7 cellular contexts compared by ENCODE assay signal in genomic region chr3:49906004-49906860, GRCh38. TPM values are rescaled to one million over a fixed set of nuclear protein-coding genes. Genes with fewer than 3 reads are reported as not detected.
A peak's percentile ranks its signal among the peaks of the same experiment; 100 is the strongest.
DNase-seq lines count a peak whose midpoint lies in the region; ATAC-seq and TF ChIP-seq lines count a peak whose summit lies in the region.

No MANE protein-coding gene starts in this region.

- no peak overlapping the region for H3K27ac ChIP-seq in suprapubic skin

- H3K4me3 Mint-ChIP-seq in endothelial cell (ENCODE audit: unreplicated experiment) (no peak overlapping the region), naive B cell (peak overlapping the region; percentile 55 to 88 (median 70))

- no peaks in the 10 kb centered on the region for H3K9me3 ChIP-seq in suprapubic skin

- H3K27me3 Mint-ChIP-seq in endothelial cell (ENCODE audit: unreplicated experiment) = peaks cover 10% of the 10 kb centered on the region
- no peaks in the 10 kb centered on the region for H3K27me3 Mint-ChIP-seq in naive B cell

- DNase-seq in GM12864 (ENCODE audit: low read depth) = no peak
- DNase-seq in NAMALWA (ENCODE audit: low spot score) = peak; percentile 50
- peak; percentile 7 for DNase-seq in activated CD8-positive, alpha-beta memory T cell treated with anti-CD3 and anti-CD28 coated beads, Interleukin-2, amount 50 U/mL, for 24 hours (ENCODE audit: extremely low read depth)
- DNase-seq in endothelial cell (ENCODE audit: low spot score) = peak; percentile 63
- DNase-seq in naive B cell = peak; percentile 34
- no peak for DNase-seq in suprapubic skin (ENCODE audit: low spot score in 2 of 2)
- DNase-seq in GOT3 (lab: John Stamatoyannopoulos, UW) = no peak

- H3K27ac Mint-ChIP-seq in endothelial cell (ENCODE audit: unreplicated experiment) = no peak overlapping the region
- peak overlapping the region; percentile 2 to 93 (median 75) for H3K27ac Mint-ChIP-seq in naive B cell

- WGBS in suprapubic skin = 22% methylated on average over 9 of the region's 15 CpGs

- H3K36me3 Mint-ChIP-seq in endothelial cell (ENCODE audit: low read depth, unreplicated experiment) = peaks cover 4% of the 10 kb centered on the region
- peaks cover 4 to 11% of the 10 kb centered on the region in 2 donors for H3K36me3 Mint-ChIP-seq in naive B cell

- H3K36me3 ChIP-seq in suprapubic skin = peaks cover 24% of the 10 kb centered on the region

- no peaks in the 10 kb centered on the region for H3K27me3 ChIP-seq in suprapubic skin

- peak; percentile 76 for TF ChIP-seq CTCF in GM12864 (IDR thresholded peaks at IDR 0.05; ENCODE audit: low read depth, low read length, missing control alignments)
- TF ChIP-seq CTCF in endothelial cell (IDR thresholded peaks at IDR 0.05; ENCODE audit: unreplicated experiment) = peak; percentile 53
- TF ChIP-seq CTCF in suprapubic skin (IDR thresholded peaks at IDR 0.05) = peak; percentile 8 to 60

- peaks cover 52% of the 10 kb centered on the region for H3K4me1 ChIP-seq in suprapubic skin

- no peaks in the 10 kb centered on the region for H3K9me3 Mint-ChIP-seq in endothelial cell (ENCODE audit: unreplicated experiment)
- no peaks in the 10 kb centered on the region for H3K9me3 Mint-ChIP-seq in naive B cell

- TF ChIP-seq EP300 in suprapubic skin (IDR thresholded peaks at IDR 0.05) = no peak

- TF ChIP-seq POLR2A in suprapubic skin (IDR thresholded peaks at IDR 0.05) = no peak

- H3K4me1 Mint-ChIP-seq in endothelial cell (ENCODE audit: unreplicated experiment) = peaks cover 4% of the 10 kb centered on the region
- peaks cover 26 to 32% (median 29%) of the 10 kb centered on the region in 3 donors for H3K4me1 Mint-ChIP-seq in naive B cell

- peak overlapping the region; percentile 14 for H3K4me3 ChIP-seq in GM12864 (ENCODE audit: low read depth, low read length)
- H3K4me3 ChIP-seq in suprapubic skin = peak overlapping the region; percentile 5

- peak; percentile 38 to 48 for ATAC-seq in naive B cell (ENCODE audit: low read depth in 2 of 2)

RNA-seq across cellular contexts. Expression of gene MST1R, which starts 2.6 kb away (rescaled TPM):
- total RNA-seq in endothelial cell (ENCODE audit: unreplicated experiment) (0.67 TPM), suprapubic skin (100 to 1,000 TPM in 1 of 4 donors, 10 to 100 TPM in 3; 37.7 to 129 (median 53.8) TPM)
- not detected for polyA plus RNA-seq in naive B cell (ENCODE audit: low read depth in 6 of 6)

RNA-seq across cellular contexts. Expression of gene MON1A, which starts 23.4 kb away (rescaled TPM):
- 6.1 TPM for total RNA-seq in endothelial cell (ENCODE audit: unreplicated experiment)
- 10 to 100 TPM in 2 of 6 donors, 1 to 10 TPM in 4; 6.3 to 12.3 (median 8.0) TPM for polyA plus RNA-seq in naive B cell (ENCODE audit: low read depth in 6 of 6)
- total RNA-seq in suprapubic skin = 10 to 100 TPM in 3 of 4 donors, 1 to 10 TPM in 1; 6.2 to 15.6 (median 11.9) TPM

RNA-seq across cellular contexts. Expression of gene RBM6, which starts 33.7 kb away (rescaled TPM):
- total RNA-seq in endothelial cell (ENCODE audit: unreplicated experiment) (76.2 TPM), suprapubic skin (100 to 1,000 TPM in 2 of 4 donors, 10 to 100 TPM in 2; 73.5 to 222 (median 89.5) TPM)
- 10 to 100 TPM; 32.6 to 89.1 (median 50.0) TPM for polyA plus RNA-seq in naive B cell (ENCODE audit: low read depth in 6 of 6)

RNA-seq across cellular contexts. Expression of gene CAMKV, which starts 36.5 kb away (rescaled TPM):
- total RNA-seq in endothelial cell (ENCODE audit: unreplicated experiment) = 0.67 TPM
- polyA plus RNA-seq in naive B cell (ENCODE audit: low read depth in 6 of 6) = not detected
- total RNA-seq in suprapubic skin = 1 to 10 TPM in 1 of 4 donors, not detected in 3; 2.0 TPM

RNA-seq across cellular contexts. Expression of gene TRAIP, which starts 49.9 kb away (rescaled TPM):
- total RNA-seq in endothelial cell (ENCODE audit: unreplicated experiment) (6.2 TPM), suprapubic skin (1 to 10 TPM; 3.4 to 8.4 (median 4.7) TPM)
- 1 to 10 TPM; 2.2 to 4.6 (median 3.8) TPM for polyA plus RNA-seq in naive B cell (ENCODE audit: low read depth in 6 of 6)

Comparison
In these comparisons a context has a peak if more than half of its experiments do, and no peak if none do; other contexts are left out.
1. DNase-seq: peak in NAMALWA (single experiment), activated CD8-positive, alpha-beta memory T cell treated with anti-CD3 and anti-CD28 coated beads, Interleukin-2, amount 50 U/mL, for 24 hours (single experiment), endothelial cell (single experiment) and naive B cell (single experiment); none in GM12864 (single experiment), suprapubic skin (0 of 2) and GOT3 (single experiment).
2. RNA of gene MST1R, which starts 2.6 kb away (total RNA-seq): 37.7 to 129 TPM in suprapubic skin; 0.67 TPM in endothelial cell (single experiment); every median in the first group is over 10 times any median in the second.
3. Peak in every context shown above with its lines, with median percentiles within 50 percentile points of each other: CTCF ChIP-seq.